ENCODE assay signal across 8 cellular contexts in the genomic region with DNA sequence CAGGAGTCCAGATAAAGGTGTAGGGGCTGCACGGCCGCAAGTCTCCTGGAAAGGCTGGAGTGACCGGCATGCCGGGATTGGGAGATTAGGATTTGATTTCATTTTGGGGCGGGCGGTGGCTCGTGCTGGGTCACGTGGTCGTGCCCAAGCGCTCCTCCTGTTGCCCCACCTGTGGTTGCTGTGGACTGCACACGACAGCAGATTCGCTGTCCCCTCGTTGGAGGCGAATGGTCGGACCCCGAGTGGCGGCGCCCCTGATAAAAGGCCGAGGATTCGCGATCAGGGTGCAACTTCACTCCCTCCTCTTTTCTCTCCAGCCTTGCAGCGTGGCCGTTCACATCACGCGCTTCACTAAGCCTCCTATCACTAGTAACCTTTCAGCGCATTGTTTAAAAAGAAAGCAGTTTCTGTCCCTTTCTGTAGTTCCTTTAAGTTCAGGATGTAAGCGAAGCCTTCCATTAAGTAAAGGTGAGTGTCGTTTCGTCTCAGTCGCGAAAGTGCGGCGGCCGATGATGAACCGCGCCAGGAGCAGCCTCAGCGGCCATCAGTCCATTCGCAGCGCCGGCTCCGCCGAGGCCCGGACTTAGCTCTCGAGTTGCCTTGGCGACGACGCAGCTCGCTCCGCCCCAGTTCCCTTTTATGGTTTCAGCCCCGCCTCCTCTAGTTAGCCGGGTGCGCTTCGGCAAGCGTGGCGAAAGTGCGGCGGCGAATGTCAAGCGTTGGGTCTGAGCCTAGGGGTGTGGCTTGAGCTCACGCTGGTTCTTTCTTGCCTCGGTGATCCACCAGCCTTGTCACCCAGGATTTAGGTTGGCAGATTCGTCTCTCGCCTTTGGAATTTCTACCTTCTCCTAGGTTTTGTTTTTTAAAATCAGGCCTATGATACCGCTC. TPM values are rescaled to one million over a fixed set of nuclear protein-coding genes. Genes with fewer than 3 reads are reported as not detected.
DNase-seq lines count a peak whose midpoint lies in the region; ATAC-seq and TF ChIP-seq lines count a peak whose summit lies in the region.

No MANE protein-coding gene starts in this region.

- intact Hi-C loops in PC-9 (cut with micrococcal nuclease; ENCODE audit: unreplicated experiment) (loop anchor here (5.0 to 10.0 kb wide), 3 partner anchors 61 to 314 kb away; a partner anchor contains a TSS), esophagus squamous epithelium (cut with DNase I) (no loop called here)
- intact Hi-C loops in activated T-helper 1 cell treated with anti-CD3 and anti-CD28 coated beads, Interleukin-12 subunit alpha, Interleukin-12 subunit beta, Interleukin-2, Interleukin-4 antibody, amounts not matched to agents 30 ng/mL and 10 ng/mL and 1 ng/mL, durations not matched to agents 14 hours and 24 hours and 36 hours (cut with micrococcal nuclease) = loop anchor here (1.0 to 5.0 kb wide), 5 partner anchors 12 to 386 kb away; a partner anchor contains a TSS

- H4K20me1 ChIP-seq in PC-9 (ENCODE audit: insufficient read depth) = peaks cover 30% of the 10 kb centered on the region

- TF ChIP-seq POLR2A in esophagus squamous epithelium (IDR thresholded peaks at IDR 0.05) = peak in 1 of 4 donors; percentile 33

- POLR2A ChIA-PET in PC-9 (lab: Charles Lee; ENCODE audit: unreplicated experiment) = interaction anchor here (0.5 to 1.3 kb wide), 7 partner anchors 16 to 238 kb away, joined by 3 to 7 read pairs (median 5); a partner anchor contains a TSS

- peak overlapping the region; percentile 50 for H3K27ac ChIP-seq in PC-9
- peak overlapping the region; percentile 86 to 95 (median 92) for H3K27ac ChIP-seq in esophagus squamous epithelium
- H3K27ac ChIP-seq in muscle layer of duodenum (ENCODE audit: low read length) = peak overlapping the region; percentile 94

- H3K36me3 ChIP-seq in PC-9 (ENCODE audit: low read depth) (peaks cover 4% of the 10 kb centered on the region; the same call in 1 of the 2 replicates), esophagus squamous epithelium (peaks cover 0 to 44% (median 9%) of the 10 kb centered on the region in 3 donors), muscle layer of duodenum (ENCODE audit: control insufficient read depth in 1 of 2, insufficient read depth in 2 of 2, low read length in 2 of 2) (peaks cover 0 to 10% of the 10 kb centered on the region in 2 donors)

- no TSS peak for BruUV-seq in PC-9 (replicated peaks; lab: Mats Ljungman, UMichigan)

- peaks cover 3% of the 10 kb centered on the region for H3K9me3 Mint-ChIP-seq in activated T-helper 1 cell treated with anti-CD3 and anti-CD28 coated beads, Interleukin-12 subunit alpha, Interleukin-12 subunit beta, Interleukin-2, Interleukin-4 antibody, amounts not matched to agents 30 ng/mL and 10 ng/mL and 1 ng/mL, durations not matched to agents 14 hours and 24 hours and 36 hours

- ATAC-seq in GM19468 (IDR thresholded peaks at IDR 0.05; ENCODE audit: extremely low read depth, unreplicated experiment) = peak; percentile 48

- peaks cover 48% of the 10 kb centered on the region for H3K4me1 Mint-ChIP-seq in activated T-helper 1 cell treated with anti-CD3 and anti-CD28 coated beads, Interleukin-12 subunit alpha, Interleukin-12 subunit beta, Interleukin-2, Interleukin-4 antibody, amounts not matched to agents 30 ng/mL and 10 ng/mL and 1 ng/mL, durations not matched to agents 14 hours and 24 hours and 36 hours (ENCODE audit: low read depth)

- H3K27me3 Mint-ChIP-seq in activated T-helper 1 cell treated with anti-CD3 and anti-CD28 coated beads, Interleukin-12 subunit alpha, Interleukin-12 subunit beta, Interleukin-2, Interleukin-4 antibody, amounts not matched to agents 30 ng/mL and 10 ng/mL and 1 ng/mL, durations not matched to agents 14 hours and 24 hours and 36 hours (ENCODE audit: insufficient read depth) = no peaks in the 10 kb centered on the region

- no peak for TF ChIP-seq CTCF in PC-9 (conservative IDR thresholded peaks at IDR 0.05)
- no peak for TF ChIP-seq CTCF in esophagus squamous epithelium (IDR thresholded peaks at IDR 0.05)

- H3K27me3 ChIP-seq in PC-9 (ENCODE audit: insufficient read depth, low read depth) = no peaks in the 10 kb centered on the region
- H3K27me3 ChIP-seq in esophagus squamous epithelium = no peaks in the 10 kb centered on the region
- H3K27me3 ChIP-seq in muscle layer of duodenum (ENCODE audit: low read depth, low read length) = no peaks in the 10 kb centered on the region

- H2AFZ ChIP-seq in PC-9 = peak overlapping the region; percentile 89

- H3K4me3 ChIP-seq in PC-9 (peak overlapping the region; percentile 80), esophagus squamous epithelium (peak overlapping the region; percentile 67 to 97 (median 75)), muscle layer of duodenum (ENCODE audit: low read depth in 1 of 2, low read length in 2 of 2) (peak overlapping the region; percentile 85 to 99)

- peak overlapping the region; percentile 84 for H3K4me3 Mint-ChIP-seq in activated T-helper 1 cell treated with anti-CD3 and anti-CD28 coated beads, Interleukin-12 subunit alpha, Interleukin-12 subunit beta, Interleukin-2, Interleukin-4 antibody, amounts not matched to agents 30 ng/mL and 10 ng/mL and 1 ng/mL, durations not matched to agents 14 hours and 24 hours and 36 hours

- peaks cover 38% of the 10 kb centered on the region for H3K79me2 ChIP-seq in PC-9 (ENCODE audit: low read depth)

- no peaks in the 10 kb centered on the region for H3K9me3 ChIP-seq in PC-9 (ENCODE audit: insufficient read depth, low read depth)
- no peaks in the 10 kb centered on the region for H3K9me3 ChIP-seq in esophagus squamous epithelium
- no peaks in the 10 kb centered on the region for H3K9me3 ChIP-seq in muscle layer of duodenum (ENCODE audit: control insufficient read depth in 1 of 2, low read length in 2 of 2)

- H3K27ac Mint-ChIP-seq in activated T-helper 1 cell treated with anti-CD3 and anti-CD28 coated beads, Interleukin-12 subunit alpha, Interleukin-12 subunit beta, Interleukin-2, Interleukin-4 antibody, amounts not matched to agents 30 ng/mL and 10 ng/mL and 1 ng/mL, durations not matched to agents 14 hours and 24 hours and 36 hours = peak overlapping the region; percentile 97

- peak overlapping the region; percentile 88 for H3K4me2 ChIP-seq in PC-9

- peaks cover 23% of the 10 kb centered on the region for H3K36me3 Mint-ChIP-seq in activated T-helper 1 cell treated with anti-CD3 and anti-CD28 coated beads, Interleukin-12 subunit alpha, Interleukin-12 subunit beta, Interleukin-2, Interleukin-4 antibody, amounts not matched to agents 30 ng/mL and 10 ng/mL and 1 ng/mL, durations not matched to agents 14 hours and 24 hours and 36 hours (ENCODE audit: low read depth)

- CTCF ChIA-PET in PC-9 (lab: Charles Lee) = interaction anchor here (0.6 kb wide), 1 partner anchor 254 kb away, joined by 5 read pairs; no protein-coding TSS in a partner anchor

- WGBS in esophagus squamous epithelium, 2 donors = 27 to 28% methylated on average over 33 of the region's 64 CpGs

- DNase-seq in CMK (ENCODE audit: low read depth) = peak; percentile 91
- DNase-seq in HUDEP-2 (lab: John Stamatoyannopoulos, UW; ENCODE audit: unreplicated experiment in 76 of 76) = peak; percentile 58 to 100 (median 98)
- peak; percentile 91 to 98 for DNase-seq in PC-9
- peak; percentile 95 for DNase-seq in activated T-helper 1 cell treated with anti-CD3 and anti-CD28 coated beads, Interleukin-12 subunit alpha, Interleukin-12 subunit beta, Interleukin-2, Interleukin-4 antibody, amounts not matched to agents 30 ng/mL and 10 ng/mL and 1 ng/mL, durations not matched to agents 14 hours and 24 hours and 36 hours (ENCODE audit: low spot score)
- DNase-seq in esophagus squamous epithelium (lab: John Stamatoyannopoulos, UW) = peak; percentile 76
- peak; percentile 95 to 97 for DNase-seq in stimulated activated CD8-positive, alpha-beta memory T cell treated with anti-CD3 and anti-CD28 coated beads, Interleukin-7, amount 100 ng/mL, for 1 hour (ENCODE audit: low read depth in 2 of 2)

- H3F3A ChIP-seq in PC-9 (ENCODE audit: insufficient read depth, low read depth) = peaks cover 28% of the 10 kb centered on the region

- H3K9me2 ChIP-seq in PC-9 (ENCODE audit: insufficient read depth) = no peaks in the 10 kb centered on the region

- H3K4me1 ChIP-seq in PC-9 (replicated peaks; ENCODE audit: insufficient read depth) (peaks cover 12% of the 10 kb centered on the region), esophagus squamous epithelium (peaks cover 19 to 63% (median 35%) of the 10 kb centered on the region in 3 donors), muscle layer of duodenum (ENCODE audit: control insufficient read depth in 1 of 2, insufficient read depth in 2 of 2, low read length in 2 of 2) (peaks cover 6 to 38% of the 10 kb centered on the region in 2 donors)

RNA-seq across cellular contexts. Expression of a gene that starts 1.7 kb away (rescaled TPM):
- total RNA-seq in PC-9 (2021) (41.1 and 49.5 TPM in 2 replicates), esophagus squamous epithelium (10 to 100 TPM; 25.1 to 35.5 (median 30.8) TPM)
- total RNA-seq in activated T-helper 1 cell treated with anti-CD3 and anti-CD28 coated beads, Interleukin-12 subunit alpha, Interleukin-12 subunit beta, Interleukin-2, Interleukin-4 antibody, amounts not matched to agents 30 ng/mL and 10 ng/mL and 1 ng/mL, durations not matched to agents 14 hours and 24 hours and 36 hours = 20.4 and 20.5 TPM in 2 replicates

RNA-seq across cellular contexts. Expression of a gene that starts 12.2 kb away (rescaled TPM):
- 29.6 and 30.6 TPM in 2 replicates for total RNA-seq in PC-9 (2021)
- 46.8 and 53.6 TPM in 2 replicates for total RNA-seq in activated T-helper 1 cell treated with anti-CD3 and anti-CD28 coated beads, Interleukin-12 subunit alpha, Interleukin-12 subunit beta, Interleukin-2, Interleukin-4 antibody, amounts not matched to agents 30 ng/mL and 10 ng/mL and 1 ng/mL, durations not matched to agents 14 hours and 24 hours and 36 hours
- 10 to 100 TPM; 22.3 to 28.0 (median 25.4) TPM for total RNA-seq in esophagus squamous epithelium

RNA-seq across cellular contexts. Expression of a gene that starts 15.0 kb away (rescaled TPM):
- total RNA-seq in PC-9 (2021) (3.1 and 3.7 TPM in 2 replicates), esophagus squamous epithelium (10 to 100 TPM in 1 of 4 donors, 1 to 10 TPM in 3; 4.0 to 17.7 (median 4.5) TPM)
- total RNA-seq in activated T-helper 1 cell treated with anti-CD3 and anti-CD28 coated beads, Interleukin-12 subunit alpha, Interleukin-12 subunit beta, Interleukin-2, Interleukin-4 antibody, amounts not matched to agents 30 ng/mL and 10 ng/mL and 1 ng/mL, durations not matched to agents 14 hours and 24 hours and 36 hours = 4.3 and 4.7 TPM in 2 replicates

RNA-seq across cellular contexts. Expression of a gene that starts 52.4 kb away (rescaled TPM):
- total RNA-seq in PC-9 (2021) = 74.1 and 76.8 TPM in 2 replicates
- total RNA-seq in activated T-helper 1 cell treated with anti-CD3 and anti-CD28 coated beads, Interleukin-12 subunit alpha, Interleukin-12 subunit beta, Interleukin-2, Interleukin-4 antibody, amounts not matched to agents 30 ng/mL and 10 ng/mL and 1 ng/mL, durations not matched to agents 14 hours and 24 hours and 36 hours = 106 and 116 TPM in 2 replicates
- total RNA-seq in esophagus squamous epithelium = 100 to 1,000 TPM in 1 of 4 donors, 10 to 100 TPM in 3; 46.4 to 122 (median 64.0) TPM

Comparison
In these comparisons a context has a peak if more than half of its experiments do, and no peak if none do; other contexts are left out.
1. Peak in every context shown above with its lines: DNase-seq, ATAC-seq, H3K4me3 ChIP-seq and H3K27ac ChIP-seq.